Comparison of ENCODE assay signal across 13 cellular contexts in genomic region chr2:191189112-191189635, GRCh38. TPM values are rescaled to one million over a fixed set of nuclear protein-coding genes. Genes with fewer than 3 reads are reported as not detected.
A peak's percentile ranks its signal among the peaks of the same experiment; 100 is the strongest.
DNase-seq lines count a peak whose midpoint lies in the region; ATAC-seq and TF ChIP-seq lines count a peak whose summit lies in the region.
"Had no signal": no experiment of that assay in that cellular context is flagged by ENCODE, and none has a peak within 500 bp of the region (broad histone marks: within the 10 kb centered on the region; RNA-seq: fewer than 3 reads in every experiment).

No MANE protein-coding gene starts in this region.

- peaks cover 14% of the 10 kb centered on the region for H3K9me3 Mint-ChIP-seq in activated CD4-positive, alpha-beta T cell treated with anti-CD3 and anti-CD28 coated beads, Interleukin-2, amount 10 ng/mL, durations not matched to agents 24 days and 14 days
- peaks cover 3% of the 10 kb centered on the region for H3K9me3 Mint-ChIP-seq in activated naive CD8-positive, alpha-beta T cell (ENCODE audit: low read depth)
- H3K9me3 Mint-ChIP-seq in natural killer cell, result peaks cover 2 to 3% of the 10 kb centered on the region in 2 donors

- H3K4me1 Mint-ChIP-seq in activated CD4-positive, alpha-beta T cell treated with anti-CD3 and anti-CD28 coated beads, Interleukin-2, amount 10 ng/mL, durations not matched to agents 24 days and 14 days, result peaks cover 39% of the 10 kb centered on the region
- H3K4me1 Mint-ChIP-seq in activated naive CD8-positive, alpha-beta T cell (ENCODE audit: low read depth), result peaks cover 62% of the 10 kb centered on the region
- H3K4me1 Mint-ChIP-seq in natural killer cell, result peaks cover 20 to 22% of the 10 kb centered on the region in 2 donors

- H3K9me3 ChIP-seq in KOPT-K1 (ENCODE audit: insufficient read depth, low read length, poor library complexity, severe bottlenecking), result peaks cover 10% of the 10 kb centered on the region
- H3K9me3 ChIP-seq in Peyer's patch, result no peaks in the 10 kb centered on the region

- TF ChIP-seq POLR2A in Peyer's patch (IDR thresholded peaks at IDR 0.05), result no peak

- H3K4me1 ChIP-seq in Peyer's patch, result no peaks in the 10 kb centered on the region

- peak overlapping the region; percentile 41 for H3K27ac Mint-ChIP-seq in activated CD4-positive, alpha-beta T cell treated with anti-CD3 and anti-CD28 coated beads, Interleukin-2, amount 10 ng/mL, durations not matched to agents 24 days and 14 days
- peak overlapping the region; percentile 93 for H3K27ac Mint-ChIP-seq in activated naive CD8-positive, alpha-beta T cell
- no peak overlapping the region for H3K27ac Mint-ChIP-seq in natural killer cell
- H3K27ac Mint-ChIP-seq: memory B cell had no signal

- TF ChIP-seq CTCF in natural killer cell (IDR thresholded peaks at IDR 0.05) (no peak), Peyer's patch (IDR thresholded peaks at IDR 0.05) (no peak)

- H3K4me3 ChIP-seq in Peyer's patch, result no peak overlapping the region
- H3K4me3 ChIP-seq: SJCRH30, skin epidermis had no signal

- peak overlapping the region; percentile 62 for H3K4me3 Mint-ChIP-seq in activated CD4-positive, alpha-beta T cell treated with anti-CD3 and anti-CD28 coated beads, Interleukin-2, amount 10 ng/mL, durations not matched to agents 24 days and 14 days
- peak overlapping the region; percentile 64 for H3K4me3 Mint-ChIP-seq in activated naive CD8-positive, alpha-beta T cell
- H3K4me3 Mint-ChIP-seq in natural killer cell, result peak overlapping the region; percentile 2
- H3K4me3 Mint-ChIP-seq: memory B cell had no signal

- ATAC-seq in natural killer cell, result no peak

- H3K27me3 ChIP-seq in Peyer's patch, result no peaks in the 10 kb centered on the region
- H3K27me3 ChIP-seq: SJCRH30 had no signal

- intact Hi-C loops in activated CD4-positive, alpha-beta T cell treated with anti-CD3 and anti-CD28 coated beads, Interleukin-2, amount 10 ng/mL, durations not matched to agents 24 days and 14 days (cut with micrococcal nuclease), result loop anchor here (2.0 kb wide), 1 partner anchor 16 kb away; no protein-coding TSS in a partner anchor
- intact Hi-C loops in natural killer cell (cut with micrococcal nuclease), result no loop called here

- no peaks in the 10 kb centered on the region for H3K27me3 Mint-ChIP-seq in activated CD4-positive, alpha-beta T cell treated with anti-CD3 and anti-CD28 coated beads, Interleukin-2, amount 10 ng/mL, durations not matched to agents 24 days and 14 days
- H3K27me3 Mint-ChIP-seq in activated naive CD8-positive, alpha-beta T cell, result no peaks in the 10 kb centered on the region
- H3K27me3 Mint-ChIP-seq in natural killer cell (ENCODE audit: low read depth in 2 of 2), result no peaks in the 10 kb centered on the region

- H3K36me3 ChIP-seq in KOPT-K1 (ENCODE audit: insufficient read depth, low read length) (no peaks in the 10 kb centered on the region), Peyer's patch (no peaks in the 10 kb centered on the region)
- H3K36me3 ChIP-seq: SJCRH30 had no signal

- H3K27ac ChIP-seq in KOPT-K1 (ENCODE audit: low read depth, low read length, poor library complexity, severe bottlenecking) (peak overlapping the region; percentile 64), Peyer's patch (no peak overlapping the region)
- H3K27ac ChIP-seq: HL-60, SJCRH30, skin epidermis had no signal

- H3K36me3 Mint-ChIP-seq in activated CD4-positive, alpha-beta T cell treated with anti-CD3 and anti-CD28 coated beads, Interleukin-2, amount 10 ng/mL, durations not matched to agents 24 days and 14 days (ENCODE audit: low read depth), result peaks cover 7% of the 10 kb centered on the region
- peaks cover 2% of the 10 kb centered on the region for H3K36me3 Mint-ChIP-seq in activated naive CD8-positive, alpha-beta T cell
- peaks cover 9% of the 10 kb centered on the region for H3K36me3 Mint-ChIP-seq in natural killer cell

- DNase-seq in activated CD4-positive, alpha-beta T cell treated with anti-CD3 and anti-CD28 coated beads, Interleukin-2, amount 10 ng/mL, durations not matched to agents 24 days and 14 days, result peak; percentile 56
- DNase-seq in activated CD4-positive, alpha-beta T cell treated with anti-CD3 and anti-CD28 coated beads for 4 hours, result no peak
- DNase-seq in natural killer cell (no peak), HUDEP-2 (lab: John Stamatoyannopoulos, UW; ENCODE audit: unreplicated experiment in 76 of 76) (no peak), Ammon's horn (ENCODE audit: low spot score) (no peak), Peyer's patch (no peak)
- DNase-seq: substantia nigra had no signal

RNA-seq across cellular contexts. Expression of gene STAT4, which starts 38.4 kb away (rescaled TPM):
- 47.9 and 50.8 TPM in 2 replicates for total RNA-seq in activated CD4-positive, alpha-beta T cell treated with anti-CD3 and anti-CD28 coated beads, Interleukin-2, amount 10 ng/mL, durations not matched to agents 24 days and 14 days
- total RNA-seq in natural killer cell, result 100 to 1,000 TPM; 264 to 339 (median 304) TPM
- total RNA-seq in Peyer's patch, result 10 to 100 TPM in 1 of 4 donors, 1 to 10 TPM in 3; 5.0 to 18.2 (median 5.9) TPM

RNA-seq across cellular contexts. Expression of gene MYO1B, which starts 56.0 kb away (rescaled TPM):
- 16.4 and 21.1 TPM in 2 replicates for total RNA-seq in activated CD4-positive, alpha-beta T cell treated with anti-CD3 and anti-CD28 coated beads, Interleukin-2, amount 10 ng/mL, durations not matched to agents 24 days and 14 days
- total RNA-seq in natural killer cell, result under 1 TPM; 0.21 to 0.80 (median 0.29) TPM
- 10 to 100 TPM; 13.1 to 25.5 (median 19.4) TPM for total RNA-seq in Peyer's patch

Comparison
In these comparisons a context has a peak if more than half of its experiments do, and no peak if none do; other contexts are left out.
1. H3K27ac Mint-ChIP-seq: peak in activated CD4-positive, alpha-beta T cell treated with anti-CD3 and anti-CD28 coated beads, Interleukin-2, amount 10 ng/mL, durations not matched to agents 24 days and 14 days (single experiment) and activated naive CD8-positive, alpha-beta T cell (single experiment); none in natural killer cell (0 of 2).
2. H3K4me3 Mint-ChIP-seq: peak in every context shown above with its lines; median percentile 64 in activated naive CD8-positive, alpha-beta T cell; 62 in activated CD4-positive, alpha-beta T cell treated with anti-CD3 and anti-CD28 coated beads, Interleukin-2, amount 10 ng/mL, durations not matched to agents 24 days and 14 days; 2 in natural killer cell.